26 cellular contexts compared by ENCODE assay signal in the genomic region with DNA sequence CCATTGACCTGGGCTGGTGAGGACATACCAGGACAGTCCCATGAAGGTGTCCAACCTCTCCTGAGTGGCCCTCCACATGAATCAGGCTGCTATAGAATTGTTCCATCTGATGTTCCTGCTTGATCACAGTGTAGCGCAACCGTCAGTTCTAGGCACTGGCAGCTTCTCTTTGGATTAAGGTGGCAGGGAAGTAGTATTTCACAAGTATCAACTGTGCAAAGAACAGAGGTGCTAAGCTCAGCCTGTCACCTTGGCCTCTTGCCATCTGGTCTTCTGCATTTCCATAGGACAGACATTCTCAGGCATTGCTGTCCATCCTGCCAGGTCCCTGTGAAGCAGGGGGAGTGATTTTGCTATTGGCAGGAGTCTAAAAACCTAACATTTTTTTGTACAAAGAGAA.
A peak's percentile ranks its signal among the peaks of the same experiment; 100 is the strongest.
DNase-seq lines count a peak whose midpoint lies in the region; ATAC-seq, FAIRE-seq and TF ChIP-seq lines count a peak whose summit lies in the region.
"Had no signal": no experiment of that assay in that cellular context is flagged by ENCODE, and none has a peak within 500 bp of the region (broad histone marks: within the 10 kb centered on the region; RNA-seq: fewer than 3 reads in every experiment).

No MANE protein-coding gene starts in this region.

- no TSS peak for BruUV-seq in MCF 10A (replicated peaks; lab: Mats Ljungman, UMichigan)
- no TSS peak for BruUV-seq in endothelial cell of umbilical vein (replicated peaks; lab: Mats Ljungman, UMichigan)

- H2BK5ac ChIP-seq in trophoblast cell (ENCODE audit: low read depth, low read length, poor library complexity) = no peak overlapping the region

- H3K4me1 Mint-ChIP-seq in MCF 10A (ENCODE audit: insufficient read depth, unreplicated experiment) = peaks cover 29% of the 10 kb centered on the region

- H2BK12ac ChIP-seq in trophoblast cell (ENCODE audit: low read length) = no peak overlapping the region

- H4K8ac ChIP-seq in trophoblast cell (ENCODE audit: low read depth, low read length) = no peak overlapping the region

- DNase-seq in MCF 10A (ENCODE audit: unreplicated experiment) (peak; percentile 44), breast epithelium (ENCODE audit: low spot score in 2 of 2) (no peak), HTR-8/SVneo (ENCODE audit: insufficient read length, low spot score) (no peak), endothelial cell of umbilical vein (ENCODE audit: low read depth, low spot score) (no peak), trophoblast cell (no peak)
- DNase-seq: Caco-2; CD8-positive, alpha-beta T cell; DMS153; DND-41; Karpas-422; NCI-H1092 treated with DMSO at 0.1 percent for 48 hours; NCI-H1436; NCI-H187; NCI-H2081 treated with DMSO at 0.1 percent for 48 hours; NCI-H2171; NCI-H226; NCI-H510A treated with DMSO at 0.1 percent for 48 hours; PC-9; Right ventricle myocardium superior; RPMI8226 had no signal

- TF ChIP-seq CTCF in MCF 10A (IDR thresholded peaks at IDR 0.05; ENCODE audit: unreplicated experiment) = no peak
- TF ChIP-seq CTCF in breast epithelium (IDR thresholded peaks at IDR 0.05) = no peak
- no peak for TF ChIP-seq CTCF in endothelial cell of umbilical vein (IDR thresholded peaks at IDR 0.05; ENCODE audit: extremely low read depth in 1 of 2, insufficient read depth in 1 of 2, low read depth in 1 of 2, low read length in 2 of 2)

- no peak overlapping the region for H3K18ac ChIP-seq in trophoblast cell (ENCODE audit: low read length)

- no peak overlapping the region for H3K14ac ChIP-seq in trophoblast cell (ENCODE audit: low read length)

- H3K4me2 ChIP-seq in endothelial cell of umbilical vein (ENCODE audit: insufficient read depth, low read length) = no peak overlapping the region
- no peak overlapping the region for H3K4me2 ChIP-seq in trophoblast cell (ENCODE audit: low read length)
- H3K4me2 ChIP-seq: PC-9 had no signal

- H3K36me3 ChIP-seq in breast epithelium = no peaks in the 10 kb centered on the region
- H3K36me3 ChIP-seq in endothelial cell of umbilical vein (ENCODE audit: control insufficient read depth in 2 of 2, extremely low read depth in 1 of 2, insufficient read depth in 2 of 2, low read length in 2 of 2) = no peaks in the 10 kb centered on the region
- H3K36me3 ChIP-seq in trophoblast cell (ENCODE audit: control insufficient read depth in 1 of 2, insufficient read depth in 2 of 2, low read length in 2 of 2) = no peaks in the 10 kb centered on the region

- H3K9me1 ChIP-seq in endothelial cell of umbilical vein (replicated peaks; ENCODE audit: control insufficient read depth, extremely low read depth, insufficient read depth, low read length) = no peaks in the 10 kb centered on the region

- peaks cover 5% of the 10 kb centered on the region for H3K79me1 ChIP-seq in trophoblast cell (ENCODE audit: low read length)

- no peak overlapping the region for H3K23ac ChIP-seq in trophoblast cell (ENCODE audit: low read length)

- no peak overlapping the region for H2BK120ac ChIP-seq in trophoblast cell (ENCODE audit: insufficient read depth, low read length, poor library complexity)

- H3K27me3 Mint-ChIP-seq in MCF 10A (ENCODE audit: insufficient read depth, unreplicated experiment) = no peaks in the 10 kb centered on the region

- no peak overlapping the region for H2AK5ac ChIP-seq in trophoblast cell (ENCODE audit: low read length)

- H3K9ac ChIP-seq in endothelial cell of umbilical vein (replicated peaks; ENCODE audit: extremely low read depth, insufficient read depth, low read length) (no peak overlapping the region), trophoblast cell (ENCODE audit: low read length) (no peak overlapping the region)

- FAIRE-seq in HTR-8/SVneo (lab: Jason Lieb, UNC) = peak; percentile 31
- peak; percentile 15 for FAIRE-seq in endothelial cell of umbilical vein (lab: Jason Lieb, UNC)
- FAIRE-seq: A204.1 had no signal

- no peak overlapping the region for H3K27ac Mint-ChIP-seq in MCF 10A (ENCODE audit: low read depth, unreplicated experiment)
- H3K27ac Mint-ChIP-seq: CD8-positive, alpha-beta T cell had no signal

- no peaks in the 10 kb centered on the region for H3K36me3 Mint-ChIP-seq in MCF 10A (ENCODE audit: insufficient read depth, unreplicated experiment)

- H3K27me3 ChIP-seq in breast epithelium (no peaks in the 10 kb centered on the region), endothelial cell of umbilical vein (ENCODE audit: control insufficient read depth in 2 of 2, insufficient read depth in 2 of 2, low read length in 2 of 2) (no peaks in the 10 kb centered on the region), trophoblast cell (ENCODE audit: insufficient read depth, low read length) (no peaks in the 10 kb centered on the region)
- H3K27me3 ChIP-seq: SJSA1 had no signal

- CTCF ChIA-PET in MCF 10A (lab: Yijun Ruan, JAX) (no interaction called here), endothelial cell of umbilical vein (lab: Charles Lee) (interaction anchor here (1.0 kb wide), 1 partner anchor 14 kb away, joined by 3 read pairs; no protein-coding TSS in a partner anchor)

- H3K9me3 Mint-ChIP-seq in MCF 10A (ENCODE audit: unreplicated experiment) = no peaks in the 10 kb centered on the region

- H3K4me3 Mint-ChIP-seq in MCF 10A (ENCODE audit: unreplicated experiment) = no peak overlapping the region
- H3K4me3 Mint-ChIP-seq: CD8-positive, alpha-beta T cell had no signal

- no peaks in the 10 kb centered on the region for H4K20me1 ChIP-seq in endothelial cell of umbilical vein (replicated peaks; ENCODE audit: control insufficient read depth, extremely low read depth, insufficient read depth, low read length)

- POLR2A ChIA-PET in MCF 10A (lab: Yijun Ruan, JAX) = interaction anchor here (0.7 to 3.3 kb wide), 3 partner anchors 9 to 17 kb away, joined by 3 to 18 read pairs (median 4); no protein-coding TSS in a partner anchor
- POLR2A ChIA-PET in endothelial cell of umbilical vein (lab: Charles Lee) = no interaction called here

- no CpG with 5 or more reads among the region's 2 CpGs for WGBS in trophoblast cell (ENCODE audit: extremely low coverage, insufficient coverage, insufficient read length)

- H3K79me2 ChIP-seq in endothelial cell of umbilical vein (ENCODE audit: control insufficient read depth, insufficient read depth, low read length) (peaks cover 10% of the 10 kb centered on the region), trophoblast cell (ENCODE audit: control insufficient read depth, insufficient read depth, low read length, poor library complexity) (no peaks in the 10 kb centered on the region)

- TF ChIP-seq POLR2A in breast epithelium (IDR thresholded peaks at IDR 0.05) = no peak
- TF ChIP-seq POLR2A in endothelial cell of umbilical vein (IDR thresholded peaks at IDR 0.05; ENCODE audit: low read depth, low read length) = no peak
- TF ChIP-seq POLR2A in GM18505 (IDR thresholded peaks at IDR 0.05; ENCODE audit: borderline replicate concordance, extremely low read depth, insufficient read depth, insufficient read length) = no peak

- intact Hi-C loops in MCF 10A (cut with micrococcal nuclease) (no loop called here), breast epithelium (cut with DNase I; ENCODE audit: low total_unique reads) (no loop called here), endothelial cell of umbilical vein (cut with micrococcal nuclease) (no loop called here)

- H3K27ac ChIP-seq in breast epithelium = no peak overlapping the region
- no peak overlapping the region for H3K27ac ChIP-seq in endothelial cell of umbilical vein (ENCODE audit: insufficient read depth, low read depth, low read length)
- no peak overlapping the region for H3K27ac ChIP-seq in trophoblast cell (ENCODE audit: low read depth, low read length)
- H3K27ac ChIP-seq: C4-2B, PC-9 had no signal

- H3K9me3 ChIP-seq in breast epithelium = no peaks in the 10 kb centered on the region
- H3K9me3 ChIP-seq in endothelial cell of umbilical vein (replicated peaks; ENCODE audit: control insufficient read depth, insufficient read depth, low read length) = no peaks in the 10 kb centered on the region
- H3K9me3 ChIP-seq in trophoblast cell (ENCODE audit: insufficient read depth, low read depth, low read length) = no peaks in the 10 kb centered on the region
- H3K9me3 ChIP-seq: Caco-2, SJSA1 had no signal

- no peak overlapping the region for H3K4ac ChIP-seq in trophoblast cell (ENCODE audit: low read depth, low read length)

- ATAC-seq in GM18505 (IDR thresholded peaks at IDR 0.05; ENCODE audit: unreplicated experiment) (no peak), GM19463 (IDR thresholded peaks at IDR 0.05; ENCODE audit: unreplicated experiment) (no peak)
- ATAC-seq: CD8-positive, alpha-beta T cell; HCT116 had no signal

- no peaks in the 10 kb centered on the region for H3K4me1 ChIP-seq in breast epithelium
- peaks cover 43% of the 10 kb centered on the region for H3K4me1 ChIP-seq in endothelial cell of umbilical vein (ENCODE audit: control insufficient read depth, extremely low read depth, insufficient read depth, low read length)
- H3K4me1 ChIP-seq in trophoblast cell (ENCODE audit: control insufficient read depth in 1 of 2, insufficient read depth in 2 of 2, low read length in 2 of 2) = peaks cover 4 to 5% of the 10 kb centered on the region in 2 experiments
- H3K4me1 ChIP-seq: Caco-2 had no signal

- dilution Hi-C loops in endothelial cell of umbilical vein (cut with MboI; ENCODE audit: extremely low pct_ligation_motif_present, low sequenced_read_pairs) = no loop called here

- H3K4me3 ChIP-seq in breast epithelium = no peak overlapping the region
- H3K4me3 ChIP-seq in endothelial cell of umbilical vein (replicated peaks in 1 of 3; ENCODE audit: insufficient read depth in 1 of 3, low read depth in 1 of 3, low read length in 3 of 3) = no peak overlapping the region
- no peak overlapping the region for H3K4me3 ChIP-seq in trophoblast cell (ENCODE audit: low read depth, low read length)
- H3K4me3 ChIP-seq: PC-9, SJSA1 had no signal

- H2AFZ ChIP-seq in endothelial cell of umbilical vein (ENCODE audit: low read depth, low read length) = no peak overlapping the region
- no peak overlapping the region for H2AFZ ChIP-seq in trophoblast cell (ENCODE audit: insufficient read depth, low read length, poor library complexity)
- H2AFZ ChIP-seq: PC-9 had no signal

- H4K91ac ChIP-seq in trophoblast cell (ENCODE audit: low read depth, low read length) = no peak overlapping the region

- no peak overlapping the region for H4K12ac ChIP-seq in trophoblast cell (ENCODE audit: low read depth, low read length)

TF ChIP-seq in endothelial cell of umbilical vein, 7 proteins besides CTCF, POLR2A, EP300 and RAD21 (continues in another document):
- TF ChIP-seq POLR2AphosphoS5 (IDR thresholded peaks at IDR 0.05; ENCODE audit: insufficient read depth, low read depth, low read length) (no peak), EZH2 (IDR thresholded peaks at IDR 0.05; ENCODE audit: borderline replicate concordance, low read depth, low read length, severe bottlenecking) (no peak), FOS (IDR thresholded peaks at IDR 0.05; ENCODE audit: borderline replicate concordance, insufficient read depth, low read length) (no peak), JUN (IDR thresholded peaks at IDR 0.05; ENCODE audit: borderline replicate concordance, insufficient read depth, insufficient read length, low read depth) (no peak)
- TF ChIP-seq, protein P1, sequence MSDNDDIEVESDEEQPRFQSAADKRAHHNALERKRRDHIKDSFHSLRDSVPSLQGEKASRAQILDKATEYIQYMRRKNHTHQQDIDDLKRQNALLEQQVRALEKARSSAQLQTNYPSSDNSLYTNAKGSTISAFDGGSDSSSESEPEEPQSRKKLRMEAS (IDR thresholded peaks at IDR 0.05; ENCODE audit: insufficient read depth, insufficient read length) = no peak
